27 cellular contexts compared by ENCODE assay signal in genomic region chr2:25052948-25053477, GRCh38. TPM values are rescaled to one million over a fixed set of nuclear protein-coding genes. Genes with fewer than 3 reads are reported as not detected.
DNase-seq lines count a peak whose midpoint lies in the region; ATAC-seq and TF ChIP-seq lines count a peak whose summit lies in the region.
"Had no signal": no experiment of that assay in that cellular context is flagged by ENCODE, and none has a peak within 500 bp of the region (broad histone marks: within the 10 kb centered on the region; RNA-seq: fewer than 3 reads in every experiment).

No MANE protein-coding gene starts in this region.

- WGBS in IMR-90 (ENCODE audit: extremely low coverage in 2 of 2, insufficient read length in 1 of 2), 2 experiments: no CpG with 5 or more reads among the region's 3 CpGs

- no TSS peak for BruUV-seq in IMR-90 (replicated peaks; lab: Mats Ljungman, UMichigan)

- H3K18ac ChIP-seq in IMR-90 (ENCODE audit: low read depth, low read length): no peak overlapping the region

- H3K23ac ChIP-seq in IMR-90 (ENCODE audit: low read depth, low read length): no peak overlapping the region

- H3K9me3 ChIP-seq in IMR-90 (ENCODE audit: control insufficient read depth, insufficient read depth, low read length): no peaks in the 10 kb centered on the region
- H3K9me3 ChIP-seq: right lobe of liver, spleen, stomach, tibial nerve had no signal

- no peaks in the 10 kb centered on the region for H3K36me3 ChIP-seq in IMR-90 (ENCODE audit: control insufficient read depth, insufficient read depth, low read length)
- H3K36me3 ChIP-seq: neural progenitor cell, right lobe of liver, spleen, stomach, tibial nerve had no signal

- H3K56ac ChIP-seq in IMR-90 (ENCODE audit: extremely low read depth, insufficient read depth, low read length): no peak overlapping the region

- no peak overlapping the region for H2BK5ac ChIP-seq in IMR-90 (ENCODE audit: low read depth, low read length, poor library complexity, severe bottlenecking)

- H2BK20ac ChIP-seq in IMR-90 (ENCODE audit: low read depth, low read length): no peak overlapping the region

- POLR2A ChIA-PET in IMR-90 (lab: Charles Lee; ENCODE audit: unreplicated experiment): no interaction called here

- no peaks in the 10 kb centered on the region for H3K79me1 ChIP-seq in IMR-90 (ENCODE audit: low read depth in 1 of 2, low read length in 2 of 2)

- H4K20me1 ChIP-seq in IMR-90 (ENCODE audit: insufficient read depth, low read length): no peaks in the 10 kb centered on the region

- H3K27me3 ChIP-seq in IMR-90 (ENCODE audit: control insufficient read depth, insufficient read depth, low read length) (no peaks in the 10 kb centered on the region; the same call in none of the 2 replicates), dorsolateral prefrontal cortex (no peaks in the 10 kb centered on the region)
- H3K27me3 ChIP-seq: neural progenitor cell, right lobe of liver, stomach, tibial nerve had no signal

- dilution Hi-C loops in IMR-90 (cut with HindIII; ENCODE audit: low sequenced_read_pairs, unreplicated experiment): no loop called here

- TF ChIP-seq CTCF in IMR-90 (conservative IDR thresholded peaks at IDR 0.05; ENCODE audit: low read depth, low read length): no peak
- no peak for TF ChIP-seq CTCF in dorsolateral prefrontal cortex (IDR thresholded peaks at IDR 0.05 in 54 of 56, conservative IDR thresholded peaks at IDR 0.05 in 2 of 56; ENCODE audit: low read depth in 1 of 56, partially characterized antibody in 56 of 56)
- TF ChIP-seq CTCF in GM13976 (IDR thresholded peaks at IDR 0.05; ENCODE audit: borderline replicate concordance, control extremely low read depth, extremely low read depth, insufficient read depth, missing control alignments): no peak

- in situ Hi-C loops in IMR-90 (cut with MboI; ENCODE audit: low sequenced_read_pairs) (no loop called here), GM13976 (cut with MboI; ENCODE audit: low sequenced_read_pairs, unreplicated experiment) (no loop called here)

- H3K4me3 ChIP-seq in IMR-90 (ENCODE audit: insufficient read depth, low read depth, low read length) (no peak overlapping the region), dorsolateral prefrontal cortex (no peak overlapping the region)
- H3K4me3 ChIP-seq: neural progenitor cell, right lobe of liver, spleen, stomach, tibial nerve had no signal

- intact Hi-C loops in IMR-90 (cut with micrococcal nuclease) (no loop called here), dorsolateral prefrontal cortex (cut with DNase I) (no loop called here)

- no peak overlapping the region for H2BK15ac ChIP-seq in IMR-90 (ENCODE audit: low read depth, low read length)

- H2AFZ ChIP-seq in IMR-90 (replicated peaks; ENCODE audit: low read length, poor library complexity): peak overlapping the region; percentile 24
- H2AFZ ChIP-seq: neural progenitor cell had no signal

- no peak overlapping the region for H4K5ac ChIP-seq in IMR-90 (ENCODE audit: low read depth, low read length)

- H3K27ac ChIP-seq in IMR-90 (ENCODE audit: insufficient read depth, low read length): no peak overlapping the region
- H3K27ac ChIP-seq in dorsolateral prefrontal cortex: peak overlapping the region in 36 of 59 donors; percentile 8 to 68 (median 30)
- H3K27ac ChIP-seq: neural progenitor cell, right lobe of liver, spleen, stomach, tibial nerve had no signal

- TF ChIP-seq POLR2A in IMR-90 (IDR thresholded peaks at IDR 0.05; ENCODE audit: low read depth, low read length): no peak

- ATAC-seq in IMR-90 (ENCODE audit: low read depth): no peak; the same call in 1 of the 2 replicates
- ATAC-seq: left lobe of liver, right lobe of liver, SK-N-SH treated with all-trans-retinoic acid at 6 μM for 48 hours, T-helper 17 cell had no signal

- no peak overlapping the region for H3K4ac ChIP-seq in IMR-90 (ENCODE audit: low read depth, low read length)

- no peak overlapping the region for H2BK120ac ChIP-seq in IMR-90 (ENCODE audit: low read depth, low read length)

- H3K4me1 ChIP-seq in IMR-90 (ENCODE audit: control insufficient read depth, insufficient read depth, low read length): no peaks in the 10 kb centered on the region
- H3K4me1 ChIP-seq: neural progenitor cell, right lobe of liver, stomach had no signal

- H3K9me1 ChIP-seq in IMR-90 (ENCODE audit: insufficient read depth, low read length): no peaks in the 10 kb centered on the region

- H4K8ac ChIP-seq in IMR-90 (ENCODE audit: low read depth in 2 of 2, low read length in 2 of 2): no peak overlapping the region

- H4K91ac ChIP-seq in IMR-90 (ENCODE audit: insufficient read depth, low read depth, low read length): no peak overlapping the region

- CTCF ChIA-PET in IMR-90 (lab: Yijun Ruan, JAX): no interaction called here

- H2AK5ac ChIP-seq in IMR-90 (ENCODE audit: low read depth, low read length): no peak overlapping the region

- DNase-seq in IMR-90 (no peak), NCI-H345 (lab: John Stamatoyannopoulos, UW) (peak; percentile 50), dorsolateral prefrontal cortex (no peak), pons (ENCODE audit: low spot score) (peak; percentile 58), GM13976 (ENCODE audit: low spot score) (no peak), CD1c-positive myeloid dendritic cell (ENCODE audit: extremely low spot score) (no peak)
- no peak for DNase-seq in activated CD4-positive, alpha-beta T cell treated with anti-CD3 and anti-CD28 coated beads, Interleukin-2, amount 50 U/mL, for 48 hours
- DNase-seq: activated CD4-positive, CD25-positive, alpha-beta regulatory T cell; activated naive CD4-positive, alpha-beta T cell treated with Interleukin-2 at 50 U/mL for 16 hours; C1 segment of cervical spinal cord; COR-L47; DMS53; GF-D8; glutamatergic neuron; Karpas-422; NCI-H1417; NCI-H524; NK-92 treated with Interleukin-12 subunit alpha and Interleukin-12 subunit beta, amount 100 ng/mL, for 24 hours; right lobe of liver; stimulated activated CD4-positive, alpha-beta T cell treated with anti-CD3 and anti-CD28 coated beads, Interleukin-2, amount 100 ng/mL, for 48 hours; stomach; T-helper 17 cell had no signal

- TF ChIP-seq RAD21 in IMR-90 (IDR thresholded peaks at IDR 0.05; ENCODE audit: low read length): no peak

- no peak overlapping the region for H3K9ac ChIP-seq in IMR-90 (ENCODE audit: low read depth, low read length)
- H3K9ac ChIP-seq: neural progenitor cell had no signal

- H3K14ac ChIP-seq in IMR-90 (replicated peaks; ENCODE audit: low read depth, low read length): no peak overlapping the region

- no peak overlapping the region for H2AK9ac ChIP-seq in IMR-90 (replicated peaks; ENCODE audit: low read depth, low read length, poor library complexity)

- H3K4me2 ChIP-seq in IMR-90 (ENCODE audit: low read depth, low read length): no peak overlapping the region
- H3K4me2 ChIP-seq: neural progenitor cell had no signal

TF ChIP-seq in IMR-90, 13 proteins besides CTCF, POLR2A, EP300 and RAD21:
- TF ChIP-seq ELK1 (IDR thresholded peaks at IDR 0.05; ENCODE audit: borderline replicate concordance, low read depth, low read length) (no peak), CEBPB (IDR thresholded peaks at IDR 0.05; ENCODE audit: low read depth, low read length) (no peak), RCOR1 (IDR thresholded peaks at IDR 0.05; ENCODE audit: insufficient replicate concordance, low read length) (no peak), CHD1 (IDR thresholded peaks at IDR 0.05; ENCODE audit: low read depth, low read length) (no peak), USF2 (IDR thresholded peaks at IDR 0.05; ENCODE audit: low read depth, low read length) (no peak), MAFK (IDR thresholded peaks at IDR 0.05; ENCODE audit: low read depth, low read length) (no peak), SMC3 (IDR thresholded peaks at IDR 0.05; ENCODE audit: low read depth, low read length) (no peak), NFE2L2 (IDR thresholded peaks at IDR 0.05; ENCODE audit: low read depth, low read length) (no peak), BHLHE40 (IDR thresholded peaks at IDR 0.05; ENCODE audit: low read depth, low read length) (no peak), RFX5 (IDR thresholded peaks at IDR 0.05; ENCODE audit: low read depth, low read length) (no peak), FOS (IDR thresholded peaks at IDR 0.05; ENCODE audit: low read depth, low read length) (no peak), MXI1 (IDR thresholded peaks at IDR 0.05; ENCODE audit: borderline replicate concordance, low read depth, low read length) (no peak), MAZ (IDR thresholded peaks at IDR 0.05; ENCODE audit: borderline replicate concordance, low read depth, low read length) (no peak)

RNA-seq across cellular contexts. Expression of gene EFR3B, which starts 11.1 kb away (rescaled TPM):
- total RNA-seq in IMR-90 (2012; rRNA removed): 0.90 and 1.1 TPM in 2 replicates
- 0.36 and 0.38 TPM in 2 replicates for polyA plus RNA-seq in IMR-90 (2012; rRNA removed)
- 0.14 and 0.18 TPM in 2 replicates for polyA plus RNA-seq in IMR-90 (2012; cell fraction: cytosol; rRNA removed)
- polyA plus RNA-seq in IMR-90 (2012; cell fraction: nucleus; rRNA removed; ENCODE audit: low replicate concordance): 0.63 and 0.66 TPM in 2 replicates
- 100 to 1,000 TPM in 6 of 120 experiments, 10 to 100 TPM in 114; 44.3 to 131 (median 75.5) TPM for total RNA-seq in dorsolateral prefrontal cortex
- total RNA-seq: T-helper 17 cell had no signal

Comparison
In these comparisons a context has a peak if more than half of its experiments do, and no peak if none do; other contexts are left out.
1. DNase-seq: peak in NCI-H345 (single experiment) and pons (single experiment); none in IMR-90 (single experiment), dorsolateral prefrontal cortex (0 of 10), GM13976 (single experiment), activated CD4-positive, alpha-beta T cell treated with anti-CD3 and anti-CD28 coated beads, Interleukin-2, amount 50 U/mL, for 48 hours (0 of 2) and CD1c-positive myeloid dendritic cell (single experiment).
2. RNA of gene EFR3B, which starts 11.1 kb away (total RNA-seq): 44.3 to 131 TPM in dorsolateral prefrontal cortex; 0.90 to 1.1 TPM in IMR-90; every median in the first group is over 10 times any median in the second.